8 cellular contexts compared by ENCODE assay signal in the genomic region with DNA sequence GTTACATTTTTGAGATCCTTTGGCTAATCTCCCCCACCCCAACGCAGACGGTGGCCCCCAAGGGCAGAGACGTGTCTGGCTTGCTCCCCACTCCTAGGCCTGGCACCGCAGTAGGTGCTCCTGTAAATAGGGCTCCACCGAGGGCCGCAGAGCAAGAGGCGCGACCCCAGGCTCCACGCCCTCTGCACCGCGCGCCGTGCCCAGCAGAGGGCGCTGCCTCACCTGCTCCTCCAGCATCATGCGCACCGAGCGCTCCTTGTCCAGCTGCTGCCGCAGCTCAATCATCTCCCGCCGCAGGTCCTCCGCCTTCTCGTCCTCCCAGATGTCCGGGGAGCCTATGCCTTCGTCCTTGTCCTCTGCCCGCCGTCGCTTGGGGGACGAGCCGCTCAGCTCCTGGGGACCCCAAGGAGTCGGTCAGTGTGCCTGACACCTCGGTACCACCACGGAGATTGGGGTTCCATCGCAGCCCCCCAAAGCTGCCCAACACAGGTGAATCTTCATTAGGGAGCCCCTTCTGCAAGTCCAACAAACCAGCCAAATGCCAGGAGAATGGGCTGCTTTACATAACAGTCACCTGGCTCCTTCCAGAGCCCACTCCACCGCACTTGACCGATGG. TPM values are rescaled to one million over a fixed set of nuclear protein-coding genes. Genes with fewer than 3 reads are reported as not detected.
DNase-seq lines count a peak whose midpoint lies in the region; ATAC-seq, FAIRE-seq and TF ChIP-seq lines count a peak whose summit lies in the region.

No MANE protein-coding gene starts in this region.

- DNase-seq in left ventricle myocardium inferior = no peak
- no peak for DNase-seq in left cardiac atrium
- DNase-seq in WTC11 (ENCODE audit: low spot score) = peak; percentile 90
- DNase-seq in effector memory CD8-positive, alpha-beta T cell = peak in 1 of 3 experiments; percentile 17
- peak in 1 of 6 donors; percentile 47 for DNase-seq in pancreas
- DNase-seq in Ammon's horn (ENCODE audit: low spot score) = no peak
- no peak for DNase-seq in NK-92 (lab: John Stamatoyannopoulos, UW; ENCODE audit: unreplicated experiment)

- 82% methylated on average over 29 to 35 of the region's 35 CpGs for WGBS in pancreas, 2 donors

- no peaks in the 10 kb centered on the region for H3K27me3 ChIP-seq in left ventricle myocardium inferior (ENCODE audit: low read depth)
- no peaks in the 10 kb centered on the region for H3K27me3 ChIP-seq in pancreas

- no peak for ATAC-seq in left cardiac atrium
- ATAC-seq in WTC11 = peak; percentile 64
- peak; percentile 56 for ATAC-seq in effector memory CD8-positive, alpha-beta T cell (replicated peaks)
- peak in 2 of 4 donors; percentile 6 to 31 for ATAC-seq in pancreas
- no peak for ATAC-seq in HG03097 (IDR thresholded peaks at IDR 0.05; ENCODE audit: low FRiP score, unreplicated experiment)

- intact Hi-C loops in left ventricle myocardium inferior (cut with micrococcal nuclease) = no loop called here
- intact Hi-C loops in left cardiac atrium (cut with DNase I) = loop anchor here in 1 of 2 donors (10.0 kb wide), 2 partner anchors 143 to 277 kb away; no protein-coding TSS in a partner anchor
- intact Hi-C loops in pancreas (cut with DNase I) = no loop called here

- peak; percentile 71 for TF ChIP-seq CTCF in left ventricle myocardium inferior (IDR thresholded peaks at IDR 0.05; ENCODE audit: borderline replicate concordance)
- TF ChIP-seq CTCF in WTC11 (IDR thresholded peaks at IDR 0.05) = peak; percentile 99
- TF ChIP-seq CTCF in pancreas (IDR thresholded peaks at IDR 0.05) = peak; percentile 8 to 34 (median 12)

- POLR2A ChIA-PET in WTC11 (lab: Charles Lee) = interaction anchor here (0.6 to 2.0 kb wide), 4 partner anchors 10 to 42 kb away, joined by 3 to 7 read pairs (median 4); a partner anchor contains a TSS

- H3K4me1 Mint-ChIP-seq in WTC11 = peaks cover 29% of the 10 kb centered on the region
- H3K4me1 Mint-ChIP-seq in effector memory CD8-positive, alpha-beta T cell (ENCODE audit: low read depth in 2 of 2) = peaks cover 0 to 9% of the 10 kb centered on the region in 2 donors

- no peaks in the 10 kb centered on the region for H3K9me3 ChIP-seq in left ventricle myocardium inferior (replicated peaks)
- H3K9me3 ChIP-seq in pancreas = no peaks in the 10 kb centered on the region

- no peaks in the 10 kb centered on the region for H3K27me3 Mint-ChIP-seq in WTC11 (ENCODE audit: low read depth)
- no peaks in the 10 kb centered on the region for H3K27me3 Mint-ChIP-seq in effector memory CD8-positive, alpha-beta T cell

- no peak for FAIRE-seq in pancreas (lab: Jason Lieb, UNC)

- no peaks in the 10 kb centered on the region for H3K9me3 Mint-ChIP-seq in WTC11
- H3K9me3 Mint-ChIP-seq in effector memory CD8-positive, alpha-beta T cell = no peaks in the 10 kb centered on the region

- H3K4me3 Mint-ChIP-seq in WTC11 = no peak overlapping the region
- no peak overlapping the region for H3K4me3 Mint-ChIP-seq in effector memory CD8-positive, alpha-beta T cell

- peak overlapping the region; percentile 93 for H3K27ac Mint-ChIP-seq in WTC11
- H3K27ac Mint-ChIP-seq in effector memory CD8-positive, alpha-beta T cell = peak overlapping the region; percentile 54 to 80

- H3K36me3 ChIP-seq in left ventricle myocardium inferior (peaks cover 34% of the 10 kb centered on the region), pancreas (peaks cover 0 to 14% (median 0%) of the 10 kb centered on the region in 3 donors)

- CTCF ChIA-PET in WTC11 (lab: Charles Lee) = interaction anchor here (0.5 to 6.7 kb wide), 53 partner anchors 8 to 1090 kb away, joined by 3 to 47 read pairs (median 4); a partner anchor contains a TSS

- H3K4me1 ChIP-seq in left ventricle myocardium inferior (peaks cover 30% of the 10 kb centered on the region), pancreas (peaks cover 4 to 25% (median 14%) of the 10 kb centered on the region in 3 donors)

- H3K27ac ChIP-seq in left ventricle myocardium inferior (replicated peaks) (no peak overlapping the region), pancreas (no peak overlapping the region)

- peaks cover 23% of the 10 kb centered on the region for H3K36me3 Mint-ChIP-seq in WTC11
- peaks cover 18% of the 10 kb centered on the region for H3K36me3 Mint-ChIP-seq in effector memory CD8-positive, alpha-beta T cell (ENCODE audit: insufficient read depth)

- H3K4me3 ChIP-seq in left ventricle myocardium inferior (no peak overlapping the region), pancreas (no peak overlapping the region)

TF ChIP-seq in WTC11, 78 proteins besides CTCF, POLR2A, EP300 and RAD21:
- TF ChIP-seq ZNF121 (CRISPR knock-in tag; IDR thresholded peaks at IDR 0.05) (no peak), ZNF396 (CRISPR knock-in tag; IDR thresholded peaks at IDR 0.05; ENCODE audit: borderline replicate concordance) (no peak), ATF1 (CRISPR knock-in tag; IDR thresholded peaks at IDR 0.05) (0 out of 2 replicates have a peak, but pooled peaks have one; percentile 46)
- TF ChIP-seq, protein P1, sequence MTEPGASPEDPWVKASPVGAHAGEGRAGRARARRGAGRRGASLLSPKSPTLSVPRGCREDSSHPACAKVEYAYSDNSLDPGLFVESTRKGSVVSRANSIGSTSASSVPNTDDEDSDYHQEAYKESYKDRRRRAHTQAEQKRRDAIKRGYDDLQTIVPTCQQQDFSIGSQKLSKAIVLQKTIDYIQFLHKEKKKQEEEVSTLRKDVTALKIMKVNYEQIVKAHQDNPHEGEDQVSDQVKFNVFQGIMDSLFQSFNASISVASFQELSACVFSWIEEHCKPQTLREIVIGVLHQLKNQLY (CRISPR knock-in tag; IDR thresholded peaks at IDR 0.05) = 0 out of 2 replicates have a peak, but pooled peaks have one; percentile 43
- TF ChIP-seq, protein P2, sequence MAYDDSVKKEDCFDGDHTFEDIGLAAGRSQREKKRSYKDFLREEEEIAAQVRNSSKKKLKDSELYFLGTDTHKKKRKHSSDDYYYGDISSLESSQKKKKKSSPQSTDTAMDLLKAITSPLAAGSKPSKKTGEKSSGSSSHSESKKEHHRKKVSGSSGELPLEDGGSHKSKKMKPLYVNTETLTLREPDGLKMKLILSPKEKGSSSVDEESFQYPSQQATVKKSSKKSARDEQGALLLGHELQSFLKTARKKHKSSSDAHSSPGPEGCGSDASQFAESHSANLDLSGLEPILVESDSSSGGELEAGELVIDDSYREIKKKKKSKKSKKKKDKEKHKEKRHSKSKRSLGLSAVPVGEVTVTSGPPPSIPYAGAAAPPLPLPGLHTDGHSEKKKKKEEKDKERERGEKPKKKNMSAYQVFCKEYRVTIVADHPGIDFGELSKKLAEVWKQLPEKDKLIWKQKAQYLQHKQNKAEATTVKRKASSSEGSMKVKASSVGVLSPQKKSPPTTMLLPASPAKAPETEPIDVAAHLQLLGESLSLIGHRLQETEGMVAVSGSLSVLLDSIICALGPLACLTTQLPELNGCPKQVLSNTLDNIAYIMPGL (CRISPR knock-in tag; IDR thresholded peaks at IDR 0.05) = peak; percentile 81
- TF ChIP-seq, protein P3, sequence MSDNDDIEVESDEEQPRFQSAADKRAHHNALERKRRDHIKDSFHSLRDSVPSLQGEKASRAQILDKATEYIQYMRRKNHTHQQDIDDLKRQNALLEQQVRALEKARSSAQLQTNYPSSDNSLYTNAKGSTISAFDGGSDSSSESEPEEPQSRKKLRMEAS (CRISPR knock-in tag; IDR thresholded peaks at IDR 0.05) = peak; percentile 28; the same call in 1 of the 2 replicates
TF ChIP-seq in WTC11: peak in this region for 4.

RNA-seq across cellular contexts. Expression of a gene that starts 11.2 kb away (rescaled TPM):
- total RNA-seq in left ventricle myocardium inferior (2.6 TPM), left cardiac atrium (1 to 10 TPM; 3.7 to 4.2 TPM), WTC11 (2021) (31.9 to 36.5 TPM (median 34.2 TPM) in 3 replicates), pancreas (10 to 100 TPM in 4 of 6 donors, 1 to 10 TPM in 2; 8.6 to 17.9 (median 12.9) TPM)
- polyA plus RNA-seq in pancreas = 10 to 100 TPM in 1 of 2 donors, 1 to 10 TPM in 1; 6.1 to 10.7 TPM

RNA-seq across cellular contexts. Expression of a gene that starts 19.8 kb away (rescaled TPM):
- total RNA-seq in left ventricle myocardium inferior (445 TPM), left cardiac atrium (100 to 1,000 TPM; 302 to 359 TPM), WTC11 (2021) (0.11 TPM in 1 of 3 replicates, not detected in the others), pancreas (under 1 TPM; 0.12 to 0.24 (median 0.19) TPM)
- polyA plus RNA-seq in pancreas = under 1 TPM; 0.40 to 0.42 TPM

RNA-seq across cellular contexts. Expression of a gene that starts 54.2 kb away (rescaled TPM):
- 17.2 TPM for total RNA-seq in left ventricle myocardium inferior
- 10 to 100 TPM; 23.9 to 29.2 TPM for total RNA-seq in left cardiac atrium
- total RNA-seq in WTC11 (2021) = 19.5 to 23.0 TPM (median 20.1 TPM) in 3 replicates
- total RNA-seq in pancreas = 10 to 100 TPM in 4 of 6 donors, 1 to 10 TPM in 2; 5.5 to 14.9 (median 10.9) TPM
- 10 to 100 TPM in 1 of 2 donors, 1 to 10 TPM in 1; 7.3 to 15.1 TPM for polyA plus RNA-seq in pancreas

Comparison
In these comparisons a context has a peak if more than half of its experiments do, and no peak if none do; other contexts are left out.
1. CTCF ChIP-seq: peak in every context shown above with its lines; median percentile 99 in WTC11; 71 in left ventricle myocardium inferior; 12 in pancreas.
2. ATAC-seq: peak in WTC11 (single experiment) and effector memory CD8-positive, alpha-beta T cell (single experiment); none in left cardiac atrium (0 of 2) and HG03097 (single experiment).
3. RNA of a gene that starts 19.8 kb away (total RNA-seq): 445 TPM in left ventricle myocardium inferior (single experiment) and 302 to 359 TPM in left cardiac atrium; 0.12 to 0.24 TPM in pancreas and 0.11 TPM in WTC11; every median in the first group is over 100 times any median in the second.